26 cellular contexts compared by ENCODE assay signal in genomic region chr3:53184701-53185100, GRCh38. TPM values are rescaled to one million over a fixed set of nuclear protein-coding genes. Genes with fewer than 3 reads are reported as not detected.
DNase-seq lines count a peak whose midpoint lies in the region; ATAC-seq and TF ChIP-seq lines count a peak whose summit lies in the region.
"Had no signal": no experiment of that assay in that cellular context is flagged by ENCODE, and none has a peak within 500 bp of the region (broad histone marks: within the 10 kb centered on the region; RNA-seq: fewer than 3 reads in every experiment).

No MANE protein-coding gene starts in this region.

- ATAC-seq in GM23338: no peak
- ATAC-seq in activated B cell treated with CpG ODN at 0.5 μM for 24 hours (ENCODE audit: low read depth): no peak
- ATAC-seq in memory B cell (ENCODE audit: low read depth): no peak

- H3K9me2 ChIP-seq in GM23338 (ENCODE audit: insufficient read depth) (no peaks in the 10 kb centered on the region), Karpas-422 (replicated peaks; ENCODE audit: insufficient read depth, low read length) (no peaks in the 10 kb centered on the region)

- H3K36me3 ChIP-seq in GM23338 (ENCODE audit: insufficient read depth) (no peaks in the 10 kb centered on the region), spleen (peaks cover 0 to 100% (median 92%) of the 10 kb centered on the region in 6 donors), Karpas-422 (ENCODE audit: insufficient read depth, low read length) (peaks cover 60% of the 10 kb centered on the region)

- H3K9me3 Mint-ChIP-seq in GM23338 (no peaks in the 10 kb centered on the region), activated B cell treated with CpG ODN at 0.5 μM for 24 hours (no peaks in the 10 kb centered on the region), memory B cell (no peaks in the 10 kb centered on the region)
- H3K9me3 Mint-ChIP-seq: CD8-positive, alpha-beta memory T cell had no signal

- H3K4me1 ChIP-seq in GM23338 (ENCODE audit: insufficient read depth) (no peaks in the 10 kb centered on the region), spleen (peaks cover 0 to 22% (median 18%) of the 10 kb centered on the region in 6 donors), Karpas-422 (ENCODE audit: low read length) (peaks cover 51% of the 10 kb centered on the region)
- H3K4me1 ChIP-seq: HAP-1 had no signal

- H3K4me3 Mint-ChIP-seq in GM23338: no peak overlapping the region
- H3K4me3 Mint-ChIP-seq in activated B cell treated with CpG ODN at 0.5 μM for 24 hours: no peak overlapping the region
- H3K4me3 Mint-ChIP-seq in memory B cell: no peak overlapping the region
- H3K4me3 Mint-ChIP-seq: CD8-positive, alpha-beta memory T cell had no signal

- WGBS in spleen, 5 donors: 87 to 96% (median 93%) methylated on average over 7 of the region's 7 CpGs

- H3K4me2 ChIP-seq in GM23338 (no peak overlapping the region), Karpas-422 (ENCODE audit: low read depth, low read length, poor library complexity, severe bottlenecking) (no peak overlapping the region)
- H3K4me2 ChIP-seq: KMS-11 had no signal

- H3K79me2 ChIP-seq in GM23338 (replicated peaks; ENCODE audit: insufficient read depth) (no peaks in the 10 kb centered on the region), Karpas-422 (ENCODE audit: low read length) (peaks cover 29% of the 10 kb centered on the region)

- DNase-seq in GM23338 (ENCODE audit: low spot score) (no peak), activated B cell treated with CpG ODN at 0.5 μM for 24 hours (no peak), memory B cell (ENCODE audit: low spot score in 2 of 2) (no peak), spleen (peak; percentile 44), NCI-H345 treated with DMSO at 0.1 percent for 48 hours (lab: John Stamatoyannopoulos, UW; ENCODE audit: unreplicated experiment) (no peak), Karpas-422 (no peak), NCI-H526 (lab: John Stamatoyannopoulos, UW) (no peak)
- DNase-seq: C1 segment of cervical spinal cord; CD8-positive, alpha-beta memory T cell; DMS 273 treated with DMSO at 0.1 percent for 48 hours; DMS79; GF-D8; GOT3; IMR-90; NCI-H1048; NCI-H1417 treated with DMSO at 0.1 percent for 48 hours; NCI-H1694 treated with DMSO at 0.1 percent for 48 hours; NCI-H2081; NCI-H2227 treated with DMSO at 0.1 percent for 48 hours; NCI-H510A; NCI-H748 treated with DMSO at 0.1 percent for 48 hours; SIG-M5; SW 1271 had no signal

- TF ChIP-seq POLR2A in spleen (IDR thresholded peaks at IDR 0.05): no peak

- peak overlapping the region; percentile 37; the same call in 1 of the 2 replicates for H3K27ac Mint-ChIP-seq in GM23338
- peak overlapping the region; percentile 41 for H3K27ac Mint-ChIP-seq in activated B cell treated with CpG ODN at 0.5 μM for 24 hours
- H3K27ac Mint-ChIP-seq in memory B cell: peak overlapping the region; percentile 81

- H3K36me3 Mint-ChIP-seq in GM23338 (ENCODE audit: low read depth) (no peaks in the 10 kb centered on the region), activated B cell treated with CpG ODN at 0.5 μM for 24 hours (ENCODE audit: low read depth) (peaks cover 89% of the 10 kb centered on the region), memory B cell (peaks cover 15% of the 10 kb centered on the region)

- H4K20me1 ChIP-seq in GM23338 (replicated peaks; ENCODE audit: insufficient read depth) (no peaks in the 10 kb centered on the region), Karpas-422 (ENCODE audit: insufficient read depth, low read depth, low read length) (peaks cover 13% of the 10 kb centered on the region; the same call in 1 of the 2 replicates)

- H3F3A ChIP-seq in GM23338 (replicated peaks; ENCODE audit: low read depth): no peaks in the 10 kb centered on the region

- H3K9ac ChIP-seq in Karpas-422 (ENCODE audit: low read length): no peak overlapping the region
- H3K9ac ChIP-seq: KMS-11 had no signal

- H3K27me3 ChIP-seq in GM23338 (ENCODE audit: insufficient read depth) (no peaks in the 10 kb centered on the region), spleen (replicated peaks in 1 of 7) (no peaks in the 10 kb centered on the region), Karpas-422 (ENCODE audit: low read length) (no peaks in the 10 kb centered on the region)

- POLR2A ChIA-PET in activated B cell treated with CpG ODN at 0.5 μM for 24 hours (lab: Charles Lee): no interaction called here

- H3K4me1 Mint-ChIP-seq in GM23338 (peaks cover 6% of the 10 kb centered on the region), activated B cell treated with CpG ODN at 0.5 μM for 24 hours (peaks cover 23% of the 10 kb centered on the region), memory B cell (peaks cover 16% of the 10 kb centered on the region)
- H3K4me1 Mint-ChIP-seq: CD8-positive, alpha-beta memory T cell had no signal

- H3K27ac ChIP-seq in GM23338 (ENCODE audit: low read depth) (no peak overlapping the region), spleen (no peak overlapping the region), Karpas-422 (ENCODE audit: low read length) (no peak overlapping the region)
- H3K27ac ChIP-seq: KMS-11, SK-N-MC had no signal

- CTCF ChIA-PET in activated B cell treated with CpG ODN at 0.5 μM for 24 hours (lab: Charles Lee): no interaction called here

- intact Hi-C loops in activated B cell treated with CpG ODN at 0.5 μM for 24 hours (cut with micrococcal nuclease): no loop called here
- intact Hi-C loops in spleen (cut with DNase I; ENCODE audit: low total_unique reads): no loop called here

- no peak overlapping the region for H3K4me3 ChIP-seq in GM23338
- H3K4me3 ChIP-seq in spleen: no peak overlapping the region
- no peak overlapping the region for H3K4me3 ChIP-seq in Karpas-422 (ENCODE audit: low read length)
- H3K4me3 ChIP-seq: HAP-1, SK-N-MC had no signal

- H3K27me3 Mint-ChIP-seq in GM23338 (ENCODE audit: insufficient read depth, low read depth, poor library complexity) (peaks cover 2% of the 10 kb centered on the region), activated B cell treated with CpG ODN at 0.5 μM for 24 hours (no peaks in the 10 kb centered on the region), memory B cell (no peaks in the 10 kb centered on the region)
- H3K27me3 Mint-ChIP-seq: CD8-positive, alpha-beta memory T cell had no signal

- H2AFZ ChIP-seq in GM23338 (no peak overlapping the region), Karpas-422 (ENCODE audit: low read length) (no peak overlapping the region)

- TF ChIP-seq CTCF in GM23338 (conservative IDR thresholded peaks at IDR 0.05; ENCODE audit: low read depth in 2 of 2) (peak in 1 of 2 experiments; percentile 25; a peak in 1 of 4 replicates), activated B cell treated with CpG ODN at 0.5 μM for 24 hours (IDR thresholded peaks at IDR 0.05) (no peak), spleen (IDR thresholded peaks at IDR 0.05 in 8 of 11, conservative IDR thresholded peaks at IDR 0.05 in 3 of 11) (no peak)

- H3K9me3 ChIP-seq in spleen (no peaks in the 10 kb centered on the region), Karpas-422 (ENCODE audit: low read length) (no peaks in the 10 kb centered on the region)
- H3K9me3 ChIP-seq: HAP-1 had no signal

RNA-seq across cellular contexts. Expression of gene PRKCD, which starts 23.7 kb away (rescaled TPM):
- 10.2 and 11.8 TPM in 2 replicates for total RNA-seq in GM23338 (2014; rRNA removed; shearing (Covaris generic))
- polyA plus RNA-seq in GM23338 (2016; fragmentation: Nextera tagmentation; extraction: Ambion mirVana): 11.3 and 12.5 TPM in 2 replicates
- total RNA-seq in activated B cell treated with CpG ODN at 0.5 μM for 24 hours: 60.4 and 63.9 TPM in 2 replicates
- total RNA-seq in spleen: 100 to 1,000 TPM in 1 of 7 donors, 10 to 100 TPM in 6; 42.7 to 100 (median 59.6) TPM
- polyA plus RNA-seq in spleen: 10 to 100 TPM; 22.2 to 50.0 (median 31.9) TPM
- 22.7 and 27.9 TPM in 2 replicates for total RNA-seq in Karpas-422 (2014; rRNA removed; shearing (Covaris generic); ENCODE audit: low replicate concordance)

RNA-seq across cellular contexts. Expression of gene RFT1, which starts 54.5 kb away (rescaled TPM):
- total RNA-seq in GM23338 (2014; rRNA removed; shearing (Covaris generic)): 13.3 and 15.3 TPM in 2 replicates
- polyA plus RNA-seq in GM23338 (2016; fragmentation: Nextera tagmentation; extraction: Ambion mirVana) (11.0 and 11.3 TPM in 2 replicates), spleen (1 to 10 TPM; 6.0 to 8.9 (median 8.1) TPM)
- total RNA-seq in activated B cell treated with CpG ODN at 0.5 μM for 24 hours (23.6 TPM in 2 replicates), spleen (10 to 100 TPM; 12.1 to 25.6 (median 17.8) TPM)
- 20.5 and 29.9 TPM in 2 replicates for total RNA-seq in Karpas-422 (2014; rRNA removed; shearing (Covaris generic); ENCODE audit: low replicate concordance)
